8 cellular contexts compared by ENCODE assay signal in genomic region chr6:170554086-170554887, GRCh38. TPM values are rescaled to one million over a fixed set of nuclear protein-coding genes. Genes with fewer than 3 reads are reported as not detected.
DNase-seq lines count a peak whose midpoint lies in the region; ATAC-seq and TF ChIP-seq lines count a peak whose summit lies in the region.

Gene TBP (plus strand): TSS chr6:170554369. CDS start chr6:170557030, 2,661 bp downstream.

- H3K4me1 ChIP-seq in HAP-1, result peaks cover 15% of the 10 kb centered on the region

- TF ChIP-seq CTCF in fibroblast of the aortic adventitia (IDR thresholded peaks at IDR 0.05; ENCODE audit: insufficient read depth, low read length), result no peak

- H3K4me3 ChIP-seq in HAP-1, result peak within 1 kb of the TSS; percentile 89
- peak within 1 kb of the TSS; percentile 100 for H3K4me3 ChIP-seq in MG63
- peak within 1 kb of the TSS; percentile 98 for H3K4me3 ChIP-seq in fibroblast of the aortic adventitia (ENCODE audit: low read depth, low read length)

- peaks cover 8% of the 10 kb centered on the region for H3K36me3 Mint-ChIP-seq in natural killer cell treated with Interleukin-12 subunit alpha and Interleukin-12 subunit beta and Interleukin-15 and Interleukin-18, amount 100 ng/mL, for 72 hours

- H3K36me3 ChIP-seq in HAP-1 (replicated peaks) (peaks cover 22% of the 10 kb centered on the region), MG63 (peaks cover 49% of the 10 kb centered on the region)

- H3K4me3 Mint-ChIP-seq in natural killer cell treated with Interleukin-12 subunit alpha and Interleukin-12 subunit beta and Interleukin-15 and Interleukin-18, amount 100 ng/mL, for 72 hours, result no peak within 1 kb of the TSS

- H3K27me3 ChIP-seq in HAP-1 (ENCODE audit: low read depth), result no peaks in the 10 kb centered on the region
- no peaks in the 10 kb centered on the region for H3K27me3 ChIP-seq in MG63

- H3K9me3 Mint-ChIP-seq in natural killer cell treated with Interleukin-12 subunit alpha and Interleukin-12 subunit beta and Interleukin-15 and Interleukin-18, amount 100 ng/mL, for 72 hours, result no peaks in the 10 kb centered on the region

- DNase-seq in G401 (ENCODE audit: low spot score) (peak; percentile 100), HAP-1 (ENCODE audit: low spot score in 2 of 2) (peak; percentile 96 to 97), MG63 (peak; percentile 99), SHP77 (lab: John Stamatoyannopoulos, UW) (peak; percentile 97), fibroblast of the aortic adventitia (ENCODE audit: low read depth) (peak; percentile 99)
- DNase-seq in activated effector memory CD4-positive, alpha-beta T cell treated with Interleukin-2 at 50 U/mL for 16 hours, result peak; percentile 95
- peak; percentile 98 for DNase-seq in natural killer cell treated with Interleukin-12 subunit alpha and Interleukin-12 subunit beta and Interleukin-15 and Interleukin-18, amount 100 ng/mL, for 72 hours (ENCODE audit: low spot score)
- peak; percentile 96 for DNase-seq in stimulated activated naive CD8-positive, alpha-beta T cell treated with anti-CD3 and anti-CD28 coated beads, Interleukin-15, Interleukin-2, amounts not matched to agents 100 U/mL and 50 U/mL, for 24 hours

- in situ Hi-C loops in G401 (cut with HindIII; ENCODE audit: low sequenced_read_pairs) (no loop called here), HAP-1 (cut with MboI; ENCODE audit: low sequenced_read_pairs) (no loop called here)

- H3K4me1 Mint-ChIP-seq in natural killer cell treated with Interleukin-12 subunit alpha and Interleukin-12 subunit beta and Interleukin-15 and Interleukin-18, amount 100 ng/mL, for 72 hours (ENCODE audit: low read depth in 2 of 2), result peaks cover 21 to 32% of the 10 kb centered on the region in 2 donors

- H3K9me3 ChIP-seq in HAP-1 (no peaks in the 10 kb centered on the region), MG63 (no peaks in the 10 kb centered on the region)

- H3K27ac Mint-ChIP-seq in natural killer cell treated with Interleukin-12 subunit alpha and Interleukin-12 subunit beta and Interleukin-15 and Interleukin-18, amount 100 ng/mL, for 72 hours, result no peak within 1 kb of the TSS

- ATAC-seq in natural killer cell treated with Interleukin-12 subunit alpha and Interleukin-12 subunit beta and Interleukin-15 and Interleukin-18, amount 100 ng/mL, for 72 hours, result peak; percentile 98
- ATAC-seq in stimulated activated naive CD8-positive, alpha-beta T cell treated with anti-CD3 and anti-CD28 coated beads, Interleukin-15, Interleukin-2, amounts not matched to agents 100 U/mL and 50 U/mL, for 24 hours, result peak; percentile 98

- no peaks in the 10 kb centered on the region for H3K27me3 Mint-ChIP-seq in natural killer cell treated with Interleukin-12 subunit alpha and Interleukin-12 subunit beta and Interleukin-15 and Interleukin-18, amount 100 ng/mL, for 72 hours

RNA-seq across cellular contexts. Expression of gene TBP, which starts in this region (rescaled TPM):
- total RNA-seq in G401 (2014; rRNA removed; shearing (Covaris generic)), result 32.8 and 37.8 TPM in 2 replicates
- 18.3 and 25.6 TPM in 2 replicates for total RNA-seq in MG63 (2014; rRNA removed; shearing (Covaris generic); ENCODE audit: low replicate concordance)
- total RNA-seq in fibroblast of the aortic adventitia (ENCODE audit: low replicate concordance), result 4.0 and 16.8 TPM in 2 replicates
- total RNA-seq in natural killer cell treated with Interleukin-12 subunit alpha and Interleukin-12 subunit beta and Interleukin-15 and Interleukin-18, amount 100 ng/mL, for 72 hours, result 10 to 100 TPM; 20.7 to 31.8 TPM

Comparison
In these comparisons a context has a peak if more than half of its experiments do, and no peak if none do; other contexts are left out.
1. Peak in every context shown above with its lines: DNase-seq, ATAC-seq and H3K4me3 ChIP-seq.